20 cellular contexts compared by ENCODE assay signal in genomic region chr4:87491436-87491835, GRCh38. TPM values are rescaled to one million over a fixed set of nuclear protein-coding genes. Genes with fewer than 3 reads are reported as not detected.
"Had no signal": no experiment of that assay in that cellular context is flagged by ENCODE, and none has a peak within 500 bp of the region (broad histone marks: within the 10 kb centered on the region; RNA-seq: fewer than 3 reads in every experiment).

No MANE protein-coding gene starts in this region.

- H3K27ac ChIP-seq: epithelial cell of prostate, neural progenitor cell, ovary, testis had no signal

- H3K4me3 ChIP-seq: esophagus squamous epithelium, lung, neural progenitor cell, ovary, smooth muscle cell, testis had no signal

- H3K4me1 ChIP-seq: neural progenitor cell, testis had no signal

- ATAC-seq: effector memory CD8-positive, alpha-beta T cell; left ventricle myocardium superior; natural killer cell treated with Interleukin-12 subunit alpha and Interleukin-12 subunit beta and Interleukin-15 and Interleukin-18, amount 100 ng/mL, for 72 hours; right cardiac atrium; stimulated activated effector memory CD8-positive, alpha-beta T cell treated with anti-CD3 and anti-CD28 coated beads, Interleukin-12 subunit alpha, Interleukin-12 subunit beta, amount 100 ng/mL, for 72 hours had no signal

- H3K4me2 ChIP-seq: neural progenitor cell, smooth muscle cell had no signal

- H3K27me3 ChIP-seq: esophagus squamous epithelium, neural progenitor cell, ovary, testis had no signal

- H3K9ac ChIP-seq: neural progenitor cell had no signal

- DNase-seq: effector memory CD8-positive, alpha-beta T cell; esophagus squamous epithelium; foreskin fibroblast; immature natural killer cell; left ventricle myocardium superior; mesenchymal stem cell; midbrain; nucleus accumbens; ovary; right cardiac atrium; stimulated activated CD4-positive, alpha-beta T cell treated with anti-CD3 and anti-CD28 coated beads, Interleukin-4, amount 100 ng/mL, for 1 hour; stimulated activated CD8-positive, alpha-beta memory T cell treated with anti-CD3 and anti-CD28 coated beads, Interleukin-4, amount 100 ng/mL, for 48 hours; testis; trophoblast cell had no signal

- H3K36me3 ChIP-seq: neural progenitor cell, ovary had no signal

- H2AFZ ChIP-seq: neural progenitor cell had no signal

- H3K9me3 ChIP-seq: esophagus squamous epithelium, ovary, testis had no signal

RNA-seq across cellular contexts. Expression of gene SPARCL1, which starts 37.7 kb away (rescaled TPM):
- total RNA-seq: natural killer cell treated with Interleukin-12 subunit alpha and Interleukin-12 subunit beta and Interleukin-15 and Interleukin-18, amount 100 ng/mL, for 72 hours; smooth muscle cell had no signal
